ENCODE assay signal across 20 cellular contexts in genomic region chr4:88002786-88003185, GRCh38. TPM values are rescaled to one million over a fixed set of nuclear protein-coding genes. Genes with fewer than 3 reads are reported as not detected.
DNase-seq lines count a peak whose midpoint lies in the region; ATAC-seq, FAIRE-seq and TF ChIP-seq lines count a peak whose summit lies in the region.
"Had no signal": no experiment of that assay in that cellular context is flagged by ENCODE, and none has a peak within 500 bp of the region (broad histone marks: within the 10 kb centered on the region; RNA-seq: fewer than 3 reads in every experiment).

No MANE protein-coding gene starts in this region.

- POLR2A ChIA-PET in HEK293 (lab: Yijun Ruan, JAX) (no interaction called here), HepG2 (lab: Yijun Ruan, JAX) (no interaction called here)

- no peaks in the 10 kb centered on the region for H3K36me3 ChIP-seq in BLaER1 treated with 17β-estradiol and CSF1 and Interleukin-3, amounts not matched to agents 10 nM and 100 nM
- H3K36me3 ChIP-seq in HEK293 (ENCODE audit: control insufficient read depth in 2 of 2, insufficient read depth in 1 of 2, low read length in 2 of 2) (no peaks in the 10 kb centered on the region), bronchial epithelial cell (ENCODE audit: control insufficient read depth, insufficient read depth, low read length) (no peaks in the 10 kb centered on the region), HepG2 (replicated peaks in 1 of 2; ENCODE audit: control insufficient read depth in 1 of 2, insufficient read depth in 2 of 2, low read length in 2 of 2) (no peaks in the 10 kb centered on the region)

- TF ChIP-seq EP300 in HepG2 (IDR thresholded peaks at IDR 0.05; ENCODE audit: low read depth in 2 of 2, low read length in 2 of 2) = no peak
- TF ChIP-seq EP300 in HepG2 (CRISPR knock-in tag; IDR thresholded peaks at IDR 0.05; ENCODE audit: borderline replicate concordance) = no peak

- H3K27ac ChIP-seq in BLaER1 treated with 17β-estradiol and CSF1 and Interleukin-3, amounts not matched to agents 10 nM and 100 nM = no peak overlapping the region
- H3K27ac ChIP-seq in HEK293 (ENCODE audit: extremely low read depth, low read depth, low read length) (no peak overlapping the region), HepG2 (ENCODE audit: extremely low read length, insufficient read depth, low read length) (no peak overlapping the region)

- H3K4me1 ChIP-seq in BLaER1 treated with 17β-estradiol and CSF1 and Interleukin-3, amounts not matched to agents 10 nM and 100 nM = peaks cover 6 to 13% (median 8%) of the 10 kb centered on the region in 10 experiments; a peak in 14 of 20 replicates
- no peaks in the 10 kb centered on the region for H3K4me1 ChIP-seq in HEK293 (ENCODE audit: control insufficient read depth, insufficient read depth, low read length)
- peaks cover 9% of the 10 kb centered on the region for H3K4me1 ChIP-seq in HepG2 (ENCODE audit: insufficient read depth, low read length)

- TF ChIP-seq RAD21 in HepG2 (CRISPR knock-in tag; IDR thresholded peaks at IDR 0.05) = no peak

- ATAC-seq in HG03571 (IDR thresholded peaks at IDR 0.05; ENCODE audit: unreplicated experiment) = no peak
- ATAC-seq in HepG2 = no peak

- no peak overlapping the region for H3K4me3 ChIP-seq in BLaER1 treated with 17β-estradiol and CSF1 and Interleukin-3, amounts not matched to agents 10 nM and 100 nM
- H3K4me3 ChIP-seq in HEK293 (ENCODE audit: low read depth, low read length) (no peak overlapping the region), bronchial epithelial cell (ENCODE audit: low read depth, low read length) (no peak overlapping the region), HepG2 (replicated peaks in 1 of 3; ENCODE audit: insufficient read depth in 1 of 3, low read depth in 2 of 3, low read length in 3 of 3) (no peak overlapping the region)
- H3K4me3 ChIP-seq: lung had no signal

- peak overlapping the region in 9 of 11 experiments; percentile 7 to 46 (median 25); a peak in 8 of 22 replicates for H3K4me2 ChIP-seq in BLaER1 treated with 17β-estradiol and CSF1 and Interleukin-3, amounts not matched to agents 10 nM and 100 nM
- no peak overlapping the region for H3K4me2 ChIP-seq in HepG2 (ENCODE audit: low read depth, low read length)

- no peak overlapping the region for H2AFZ ChIP-seq in HepG2 (ENCODE audit: low read length)

- H3K9ac ChIP-seq in BLaER1 treated with 17β-estradiol and CSF1 and Interleukin-3, amounts not matched to agents 10 nM and 100 nM = no peak overlapping the region
- no peak overlapping the region for H3K9ac ChIP-seq in HepG2 (ENCODE audit: insufficient read depth, low read depth, low read length)

- H3K79me2 ChIP-seq in HepG2 (ENCODE audit: insufficient read depth, low read length) = no peaks in the 10 kb centered on the region

- intact Hi-C loops in HepG2 (cut with micrococcal nuclease; ENCODE audit: unreplicated experiment) = no loop called here

- DNase-seq in bronchial epithelial cell (ENCODE audit: low read depth) (peak; percentile 40), renal cortical epithelial cell (ENCODE audit: low read depth) (peak; percentile 87), HuH-7 (ENCODE audit: low spot score) (no peak), NCI-H187 (lab: John Stamatoyannopoulos, UW) (no peak), HepG2 (ENCODE audit: low spot score) (no peak)
- DNase-seq: amygdala; C1 segment of cervical spinal cord; NCI-H1092; NCI-H2171 treated with DMSO at 0.1 percent for 48 hours; retina; Right ventricle myocardium superior; stimulated activated CD4-positive, alpha-beta T cell treated with anti-CD3 and anti-CD28 coated beads, Interleukin-2, amount 100 ng/mL, for 24 hours; substantia nigra; T-helper 2 cell had no signal

- TF ChIP-seq CTCF in HEK293 (tag by site-specific recombination; IDR thresholded peaks at IDR 0.05) (no peak), bronchial epithelial cell (IDR thresholded peaks at IDR 0.05; ENCODE audit: insufficient read depth, low read length, severe bottlenecking) (no peak), HepG2 (CRISPR knock-in tag; IDR thresholded peaks at IDR 0.05) (no peak)

- 49% methylated on average over 4 of the region's 4 CpGs for WGBS in HepG2 (ENCODE audit: low lambda C conversion rate)

- FAIRE-seq in bronchial epithelial cell (lab: Jason Lieb, UNC) (peak; percentile 23), HepG2 (lab: Jason Lieb, UNC) (no peak)
- FAIRE-seq: colon, endothelial cell of umbilical vein had no signal

- CTCF ChIA-PET in HEK293 (lab: Yijun Ruan, JAX) (no interaction called here), HepG2 (lab: Yijun Ruan, JAX; ENCODE audit: low intra/inter-chr PET ratio, low total read pairs) (no interaction called here)

- H3K27me3 ChIP-seq in BLaER1 treated with 17β-estradiol and CSF1 and Interleukin-3, amounts not matched to agents 10 nM and 100 nM = peaks cover 0 to 8% (median 0%) of the 10 kb centered on the region in 11 experiments; a peak in 2 of 22 replicates
- H3K27me3 ChIP-seq in bronchial epithelial cell (ENCODE audit: control insufficient read depth, insufficient read depth, low read length) (no peaks in the 10 kb centered on the region), HepG2 (ENCODE audit: control insufficient read depth in 1 of 2, insufficient read depth in 2 of 2, low read length in 2 of 2) (peaks cover 4 to 32% of the 10 kb centered on the region in 2 experiments)

- in situ Hi-C loops in HepG2 (cut with HindIII; ENCODE audit: extremely low pct_ligation_motif_present, low pct_unique_long_range_greater_than_20kb) = no loop called here

- no peak for TF ChIP-seq POLR2A in HepG2 (IDR thresholded peaks at IDR 0.05; ENCODE audit: insufficient read depth in 1 of 2, low read depth in 2 of 2, low read length in 2 of 2)

- no TSS peak for BruUV-seq in HepG2 (replicated peaks; lab: Mats Ljungman, UMichigan)

- peaks cover 0 to 3% (median 0%) of the 10 kb centered on the region in 11 experiments; a peak in 1 of 22 replicates for H3K9me3 ChIP-seq in BLaER1 treated with 17β-estradiol and CSF1 and Interleukin-3, amounts not matched to agents 10 nM and 100 nM (replicated peaks in 1 of 11)
- no peaks in the 10 kb centered on the region for H3K9me3 ChIP-seq in HEK293 (ENCODE audit: control insufficient read depth, insufficient read depth, low read depth, low read length)
- no peaks in the 10 kb centered on the region for H3K9me3 ChIP-seq in HepG2 (ENCODE audit: low read length)

- peaks cover 0 to 1% (median 0%) of the 10 kb centered on the region in 11 experiments; a peak in 5 of 22 replicates for H4K20me1 ChIP-seq in BLaER1 treated with 17β-estradiol and CSF1 and Interleukin-3, amounts not matched to agents 10 nM and 100 nM
- H4K20me1 ChIP-seq in HepG2 (ENCODE audit: insufficient read depth, low read length) = no peaks in the 10 kb centered on the region

RNA-seq across cellular contexts. Expression of gene PKD2, which starts 4.6 kb away (rescaled TPM):
- total RNA-seq in bronchial epithelial cell = 12.4 and 22.3 TPM in 2 replicates
- 29.2 and 189 TPM in 2 replicates for total RNA-seq in renal cortical epithelial cell
- 4.6 and 9.1 TPM in 2 replicates for total RNA-seq in HepG2 (2016; rRNA removed; fragmentation: Illumina TruSeq; extraction: Trizol)
- 7.4 TPM in 2 replicates for total RNA-seq in HepG2 (2016; cell fraction: cytosol; rRNA removed; fragmentation: Illumina TruSeq; extraction: Trizol; ENCODE audit: low read depth)
- total RNA-seq in HepG2 (2016; cell fraction: insoluble cytoplasmic fraction; rRNA removed; fragmentation: Illumina TruSeq; extraction: Trizol) = 5.6 and 10.8 TPM in 2 replicates
- 3.7 and 5.3 TPM in 2 replicates for total RNA-seq in HepG2 (2016; cell fraction: membrane; rRNA removed; fragmentation: Illumina TruSeq; extraction: Trizol)
- total RNA-seq in HepG2 (2016; cell fraction: nucleus; rRNA removed; fragmentation: Illumina TruSeq; extraction: Trizol) = 16.9 and 18.7 TPM in 2 replicates
- 5.3 and 5.6 TPM in 2 replicates for polyA plus RNA-seq in HepG2 (2011; rRNA removed)
- polyA plus RNA-seq in HepG2 (2011; cell fraction: cytosol; rRNA removed) = 1.5 and 2.1 TPM in 2 replicates
- polyA plus RNA-seq in HepG2 (2011; cell fraction: nucleus; rRNA removed) = 10.9 and 16.0 TPM in 2 replicates
- polyA plus RNA-seq in HepG2 (2012) = 2.9 and 3.0 TPM in 2 replicates
- polyA plus RNA-seq in HepG2 (2016; cell fraction: cytosol; fragmentation: Illumina TruSeq; extraction: Trizol; ENCODE audit: low read depth) = 0.50 and 0.62 TPM in 2 replicates
- 3.5 and 3.6 TPM in 2 replicates for polyA plus RNA-seq in HepG2 (2016; cell fraction: insoluble cytoplasmic fraction; fragmentation: Illumina TruSeq; extraction: Trizol; ENCODE audit: low read depth)
- 1.1 and 1.4 TPM in 2 replicates for polyA plus RNA-seq in HepG2 (2016; cell fraction: membrane; fragmentation: Illumina TruSeq; extraction: Trizol; ENCODE audit: low read depth)
- 28.6 and 32.6 TPM in 2 replicates for polyA plus RNA-seq in HepG2 (2016; cell fraction: nucleus; fragmentation: Illumina TruSeq; extraction: Trizol; ENCODE audit: insufficient read depth, low read depth)
- 8.0 and 11.0 TPM in 2 replicates for polyA minus RNA-seq in HepG2 (2011; rRNA and poly(A)+ RNA removed; ENCODE audit: low replicate concordance)
- 2.7 and 4.8 TPM in 2 replicates for polyA minus RNA-seq in HepG2 (2011; cell fraction: cytosol; rRNA and poly(A)+ RNA removed)
- polyA minus RNA-seq in HepG2 (2011; cell fraction: nucleus; rRNA and poly(A)+ RNA removed) = 24.5 and 25.1 TPM in 2 replicates

RNA-seq across cellular contexts. Expression of gene SPP1, which starts 27.3 kb away (rescaled TPM):
- total RNA-seq in bronchial epithelial cell (not detected in 2 replicates), renal cortical epithelial cell (723 and 3,280 TPM in 2 replicates), HepG2 (2016; rRNA removed; fragmentation: Illumina TruSeq; extraction: Trizol) (418 and 788 TPM in 2 replicates)
- 44.1 and 44.9 TPM in 2 replicates for total RNA-seq in HepG2 (2016; cell fraction: cytosol; rRNA removed; fragmentation: Illumina TruSeq; extraction: Trizol; ENCODE audit: low read depth)
- 406 and 814 TPM in 2 replicates for total RNA-seq in HepG2 (2016; cell fraction: insoluble cytoplasmic fraction; rRNA removed; fragmentation: Illumina TruSeq; extraction: Trizol)
- 68.4 and 71.3 TPM in 2 replicates for total RNA-seq in HepG2 (2016; cell fraction: membrane; rRNA removed; fragmentation: Illumina TruSeq; extraction: Trizol)
- 642 and 705 TPM in 2 replicates for total RNA-seq in HepG2 (2016; cell fraction: nucleus; rRNA removed; fragmentation: Illumina TruSeq; extraction: Trizol)
- polyA plus RNA-seq in HepG2 (2011; rRNA removed) = 258 and 682 TPM in 2 replicates
- 285 and 477 TPM in 2 replicates for polyA plus RNA-seq in HepG2 (2011; cell fraction: cytosol; rRNA removed)
- polyA plus RNA-seq in HepG2 (2011; cell fraction: nucleus; rRNA removed) = 82.2 and 146 TPM in 2 replicates
- polyA plus RNA-seq in HepG2 (2012) = 66.0 and 113 TPM in 2 replicates
- polyA plus RNA-seq in HepG2 (2016; cell fraction: cytosol; fragmentation: Illumina TruSeq; extraction: Trizol; ENCODE audit: low read depth) = 58.0 and 61.3 TPM in 2 replicates
- 480 and 506 TPM in 2 replicates for polyA plus RNA-seq in HepG2 (2016; cell fraction: insoluble cytoplasmic fraction; fragmentation: Illumina TruSeq; extraction: Trizol; ENCODE audit: low read depth)
- 68.7 and 70.1 TPM in 2 replicates for polyA plus RNA-seq in HepG2 (2016; cell fraction: membrane; fragmentation: Illumina TruSeq; extraction: Trizol; ENCODE audit: low read depth)
- 1,156 and 1,237 TPM in 2 replicates for polyA plus RNA-seq in HepG2 (2016; cell fraction: nucleus; fragmentation: Illumina TruSeq; extraction: Trizol; ENCODE audit: insufficient read depth, low read depth)
- 457 TPM in 1 of 2 replicates, not detected in the other for polyA minus RNA-seq in HepG2 (2011; rRNA and poly(A)+ RNA removed; ENCODE audit: low replicate concordance)
- 146 and 227 TPM in 2 replicates for polyA minus RNA-seq in HepG2 (2011; cell fraction: cytosol; rRNA and poly(A)+ RNA removed)
- polyA minus RNA-seq in HepG2 (2011; cell fraction: nucleus; rRNA and poly(A)+ RNA removed) = 50.8 and 72.7 TPM in 2 replicates
- total RNA-seq: endothelial cell of umbilical vein had no signal
- polyA plus RNA-seq: endothelial cell of umbilical vein had no signal

Comparison
In these comparisons a context has a peak if more than half of its experiments do, and no peak if none do; other contexts are left out.
1. DNase-seq: peak in bronchial epithelial cell (single experiment) and renal cortical epithelial cell (single experiment); none in HuH-7 (single experiment), NCI-H187 (0 of 2) and HepG2 (single experiment).
2. RNA of gene SPP1, which starts 27.3 kb away (total RNA-seq): 723 to 3,280 TPM in renal cortical epithelial cell and 44.1 to 814 TPM in HepG2; not detected in bronchial epithelial cell; every median in the first group is over 10 times any median in the second.